Comparison of ENCODE assay signal across 19 cellular contexts in genomic region chr9:20504930-20505329, GRCh38.
A peak's percentile ranks its signal among the peaks of the same experiment; 100 is the strongest.
DNase-seq lines count a peak whose midpoint lies in the region; ATAC-seq and TF ChIP-seq lines count a peak whose summit lies in the region.
"Had no signal": no experiment of that assay in that cellular context is flagged by ENCODE, and none has a peak within 500 bp of the region (broad histone marks: within the 10 kb centered on the region; RNA-seq: fewer than 3 reads in every experiment).

No MANE protein-coding gene starts in this region.

- no peaks in the 10 kb centered on the region for H3K27me3 Mint-ChIP-seq in activated CD4-positive, alpha-beta T cell treated with anti-CD3 and anti-CD28 coated beads, Interleukin-2, amount 10 ng/mL, durations not matched to agents 24 days and 14 days
- H3K27me3 Mint-ChIP-seq in natural killer cell (ENCODE audit: low read depth in 2 of 2): no peaks in the 10 kb centered on the region
- H3K27me3 Mint-ChIP-seq in natural killer cell treated with Interleukin-12 subunit alpha and Interleukin-12 subunit beta and Interleukin-15 and Interleukin-18, amount 100 ng/mL, for 72 hours: no peaks in the 10 kb centered on the region
- no peaks in the 10 kb centered on the region for H3K27me3 Mint-ChIP-seq in stimulated activated naive CD8-positive, alpha-beta T cell treated with anti-CD3 and anti-CD28 coated beads, Interleukin-15, amount 100 ng/mL, for 72 hours
- H3K27me3 Mint-ChIP-seq: brain; stimulated activated naive B cell treated with anti-CD40 and anti-IgM and Interleukin-4, amounts not matched to agents 10 μg/mL and 1 μg/mL and 100 μg/mL, for 72 hours had no signal

- H3K27ac Mint-ChIP-seq in activated CD4-positive, alpha-beta T cell treated with anti-CD3 and anti-CD28 coated beads, Interleukin-2, amount 10 ng/mL, durations not matched to agents 24 days and 14 days: no peak overlapping the region
- H3K27ac Mint-ChIP-seq in natural killer cell: peak overlapping the region; percentile 14 to 49
- no peak overlapping the region for H3K27ac Mint-ChIP-seq in natural killer cell treated with Interleukin-12 subunit alpha and Interleukin-12 subunit beta and Interleukin-15 and Interleukin-18, amount 100 ng/mL, for 72 hours
- H3K27ac Mint-ChIP-seq in activated naive CD4-positive, alpha-beta T cell treated with anti-CD3 and anti-CD28 coated beads, Interleukin-2, amount 50 U/mL, for 72 hours: peak overlapping the region; percentile 32 to 61
- no peak overlapping the region for H3K27ac Mint-ChIP-seq in stimulated activated naive CD8-positive, alpha-beta T cell treated with anti-CD3 and anti-CD28 coated beads, Interleukin-15, amount 100 ng/mL, for 72 hours
- H3K27ac Mint-ChIP-seq: stimulated activated naive B cell treated with anti-CD40 and anti-IgM and Interleukin-4, amounts not matched to agents 10 μg/mL and 1 μg/mL and 100 μg/mL, for 72 hours had no signal

- H3K4me3 Mint-ChIP-seq in activated CD4-positive, alpha-beta T cell treated with anti-CD3 and anti-CD28 coated beads, Interleukin-2, amount 10 ng/mL, durations not matched to agents 24 days and 14 days: no peak overlapping the region
- no peak overlapping the region for H3K4me3 Mint-ChIP-seq in natural killer cell
- H3K4me3 Mint-ChIP-seq in natural killer cell treated with Interleukin-12 subunit alpha and Interleukin-12 subunit beta and Interleukin-15 and Interleukin-18, amount 100 ng/mL, for 72 hours: no peak overlapping the region
- H3K4me3 Mint-ChIP-seq in stimulated activated naive CD8-positive, alpha-beta T cell treated with anti-CD3 and anti-CD28 coated beads, Interleukin-15, amount 100 ng/mL, for 72 hours: no peak overlapping the region
- H3K4me3 Mint-ChIP-seq: stimulated activated naive B cell treated with anti-CD40 and anti-IgM and Interleukin-4, amounts not matched to agents 10 μg/mL and 1 μg/mL and 100 μg/mL, for 72 hours had no signal

- TF ChIP-seq CTCF in natural killer cell (IDR thresholded peaks at IDR 0.05): no peak

- peaks cover 33% of the 10 kb centered on the region for H3K36me3 Mint-ChIP-seq in activated CD4-positive, alpha-beta T cell treated with anti-CD3 and anti-CD28 coated beads, Interleukin-2, amount 10 ng/mL, durations not matched to agents 24 days and 14 days (ENCODE audit: low read depth)
- H3K36me3 Mint-ChIP-seq in natural killer cell: no peaks in the 10 kb centered on the region
- H3K36me3 Mint-ChIP-seq in natural killer cell treated with Interleukin-12 subunit alpha and Interleukin-12 subunit beta and Interleukin-15 and Interleukin-18, amount 100 ng/mL, for 72 hours: no peaks in the 10 kb centered on the region
- H3K36me3 Mint-ChIP-seq in activated naive CD4-positive, alpha-beta T cell treated with anti-CD3 and anti-CD28 coated beads, Interleukin-2, amount 50 U/mL, for 72 hours: peaks cover 0 to 7% of the 10 kb centered on the region in 2 donors

- H3K9me3 Mint-ChIP-seq in activated CD4-positive, alpha-beta T cell treated with anti-CD3 and anti-CD28 coated beads, Interleukin-2, amount 10 ng/mL, durations not matched to agents 24 days and 14 days: peaks cover 13% of the 10 kb centered on the region
- no peaks in the 10 kb centered on the region for H3K9me3 Mint-ChIP-seq in natural killer cell
- no peaks in the 10 kb centered on the region for H3K9me3 Mint-ChIP-seq in natural killer cell treated with Interleukin-12 subunit alpha and Interleukin-12 subunit beta and Interleukin-15 and Interleukin-18, amount 100 ng/mL, for 72 hours
- H3K9me3 Mint-ChIP-seq in activated naive CD4-positive, alpha-beta T cell treated with anti-CD3 and anti-CD28 coated beads, Interleukin-2, amount 50 U/mL, for 72 hours: peaks cover 0 to 2% of the 10 kb centered on the region in 2 donors
- no peaks in the 10 kb centered on the region for H3K9me3 Mint-ChIP-seq in stimulated activated naive CD8-positive, alpha-beta T cell treated with anti-CD3 and anti-CD28 coated beads, Interleukin-15, amount 100 ng/mL, for 72 hours

- ATAC-seq in natural killer cell (peak; percentile 38 to 83 (median 70)), HG03520 (IDR thresholded peaks at IDR 0.05; ENCODE audit: unreplicated experiment) (no peak)
- ATAC-seq in natural killer cell treated with Interleukin-12 subunit alpha and Interleukin-12 subunit beta and Interleukin-15 and Interleukin-18, amount 100 ng/mL, for 72 hours: no peak
- ATAC-seq in activated naive CD4-positive, alpha-beta T cell treated with anti-CD3 and anti-CD28 coated beads, Interleukin-2, amount 50 U/mL, for 72 hours: peak; percentile 37 to 83
- peak; percentile 82 for ATAC-seq in stimulated activated naive CD8-positive, alpha-beta T cell treated with anti-CD3 and anti-CD28 coated beads, Interleukin-15, amount 100 ng/mL, for 72 hours
- ATAC-seq: gastroesophageal sphincter; SK-N-SH treated with all-trans-retinoic acid at 6 μM for 48 hours; stimulated activated naive B cell treated with anti-CD40 and anti-IgM and Interleukin-4, amounts not matched to agents 10 μg/mL and 1 μg/mL and 100 μg/mL, for 72 hours had no signal

- intact Hi-C loops in activated CD4-positive, alpha-beta T cell treated with anti-CD3 and anti-CD28 coated beads, Interleukin-2, amount 10 ng/mL, durations not matched to agents 24 days and 14 days (cut with micrococcal nuclease): loop anchor here (5.0 to 10.0 kb wide), 2 partner anchors 63 to 580 kb away; no protein-coding TSS in a partner anchor
- intact Hi-C loops in natural killer cell (cut with micrococcal nuclease): no loop called here

- peaks cover 54% of the 10 kb centered on the region for H3K4me1 Mint-ChIP-seq in activated CD4-positive, alpha-beta T cell treated with anti-CD3 and anti-CD28 coated beads, Interleukin-2, amount 10 ng/mL, durations not matched to agents 24 days and 14 days
- peaks cover 61 to 63% of the 10 kb centered on the region in 2 donors for H3K4me1 Mint-ChIP-seq in natural killer cell
- peaks cover 26 to 37% of the 10 kb centered on the region in 2 donors for H3K4me1 Mint-ChIP-seq in natural killer cell treated with Interleukin-12 subunit alpha and Interleukin-12 subunit beta and Interleukin-15 and Interleukin-18, amount 100 ng/mL, for 72 hours (ENCODE audit: low read depth in 2 of 2)
- H3K4me1 Mint-ChIP-seq in stimulated activated naive CD8-positive, alpha-beta T cell treated with anti-CD3 and anti-CD28 coated beads, Interleukin-15, amount 100 ng/mL, for 72 hours: peaks cover 66% of the 10 kb centered on the region

- peak; percentile 73 for DNase-seq in activated CD4-positive, alpha-beta T cell treated with anti-CD3 and anti-CD28 coated beads, Interleukin-2, amount 10 ng/mL, durations not matched to agents 24 days and 14 days
- DNase-seq in activated CD4-positive, alpha-beta T cell treated with anti-CD3 and anti-CD28 coated beads, Interleukin-2, amount 50 U/mL, for 4 hours: no peak
- DNase-seq in natural killer cell (no peak), NCI-H1105 (lab: John Stamatoyannopoulos, UW) (no peak)
- DNase-seq in natural killer cell treated with Interleukin-12 subunit alpha and Interleukin-12 subunit beta and Interleukin-15 and Interleukin-18, amount 100 ng/mL, for 72 hours (ENCODE audit: low spot score): no peak
- DNase-seq in activated naive CD4-positive, alpha-beta T cell treated with anti-CD3 and anti-CD28 coated beads, Interleukin-2, amount 50 U/mL, for 72 hours (ENCODE audit: low spot score in 2 of 2): no peak
- peak in 1 of 2 donors; percentile 31 for DNase-seq in stimulated activated naive CD8-positive, alpha-beta T cell treated with anti-CD3 and anti-CD28 coated beads, Interleukin-15, amount 100 ng/mL, for 72 hours
- DNase-seq: hippocampal formation; NCI-H1105 treated with DMSO at 0.1 percent for 48 hours; NCI-H1930; NCI-H524; sigmoid colon; stimulated activated CD4-positive, alpha-beta T cell treated with anti-CD3 and anti-CD28 coated beads, Interleukin-4, amount 100 ng/mL, for 4 hours; stimulated activated naive B cell treated with anti-CD40 and anti-IgM and Interleukin-4, amounts not matched to agents 10 μg/mL and 1 μg/mL and 100 μg/mL, for 72 hours; thyroid gland had no signal

Comparison
In these comparisons a context has a peak if more than half of its experiments do, and no peak if none do; other contexts are left out.
1. H3K27ac Mint-ChIP-seq: peak in natural killer cell (2 of 2) and activated naive CD4-positive, alpha-beta T cell treated with anti-CD3 and anti-CD28 coated beads, Interleukin-2, amount 50 U/mL, for 72 hours (2 of 2); none in activated CD4-positive, alpha-beta T cell treated with anti-CD3 and anti-CD28 coated beads, Interleukin-2, amount 10 ng/mL, durations not matched to agents 24 days and 14 days (single experiment), natural killer cell treated with Interleukin-12 subunit alpha and Interleukin-12 subunit beta and Interleukin-15 and Interleukin-18, amount 100 ng/mL, for 72 hours (0 of 2) and stimulated activated naive CD8-positive, alpha-beta T cell treated with anti-CD3 and anti-CD28 coated beads, Interleukin-15, amount 100 ng/mL, for 72 hours (0 of 2).
2. ATAC-seq: peak in natural killer cell (3 of 3), activated naive CD4-positive, alpha-beta T cell treated with anti-CD3 and anti-CD28 coated beads, Interleukin-2, amount 50 U/mL, for 72 hours (2 of 2) and stimulated activated naive CD8-positive, alpha-beta T cell treated with anti-CD3 and anti-CD28 coated beads, Interleukin-15, amount 100 ng/mL, for 72 hours (single experiment); none in natural killer cell treated with Interleukin-12 subunit alpha and Interleukin-12 subunit beta and Interleukin-15 and Interleukin-18, amount 100 ng/mL, for 72 hours (0 of 2) and HG03520 (single experiment).